Comparison of ENCODE assay signal across 8 cellular contexts in genomic region chr6:40308533-40309306, GRCh38.
A peak's percentile ranks its signal among the peaks of the same experiment; 100 is the strongest.
DNase-seq lines count a peak whose midpoint lies in the region; ATAC-seq, FAIRE-seq and TF ChIP-seq lines count a peak whose summit lies in the region.

No MANE protein-coding gene starts in this region.

- H3K4me3 ChIP-seq in NT2/D1 (ENCODE audit: insufficient read length, low read depth) (no peak overlapping the region), fibroblast of villous mesenchyme (ENCODE audit: low read depth, low read length) (no peak overlapping the region)

- no peak overlapping the region for H3K4me3 Mint-ChIP-seq in activated T-cell treated with anti-CD3 and anti-CD28 coated beads, Interleukin-2, amount 50 U/mL, for 4 hours

- H3K27me3 Mint-ChIP-seq in activated T-cell treated with anti-CD3 and anti-CD28 coated beads, Interleukin-2, amount 50 U/mL, for 4 hours (ENCODE audit: low read depth) = peaks cover 28% of the 10 kb centered on the region

- no peaks in the 10 kb centered on the region for H3K9me3 ChIP-seq in NT2/D1 (ENCODE audit: insufficient read depth, low read length)

- no peaks in the 10 kb centered on the region for H3K36me3 Mint-ChIP-seq in activated T-cell treated with anti-CD3 and anti-CD28 coated beads, Interleukin-2, amount 50 U/mL, for 4 hours (ENCODE audit: insufficient read depth)

- H3K9me3 Mint-ChIP-seq in activated T-cell treated with anti-CD3 and anti-CD28 coated beads, Interleukin-2, amount 50 U/mL, for 4 hours = peaks cover 8% of the 10 kb centered on the region

- H3K4me1 ChIP-seq in NT2/D1 (ENCODE audit: insufficient read depth, insufficient read length) = no peaks in the 10 kb centered on the region

- no peaks in the 10 kb centered on the region for H3K36me3 ChIP-seq in NT2/D1 (ENCODE audit: insufficient read depth, insufficient read length, low read length)

- no peak for ATAC-seq in activated T-cell treated with anti-CD3 and anti-CD28 coated beads, Interleukin-2, amount 50 U/mL, for 4 hours
- ATAC-seq in omental fat pad (ENCODE audit: low FRiP score) (no peak), HG02884 (IDR thresholded peaks at IDR 0.05; ENCODE audit: unreplicated experiment) (no peak)

- no peaks in the 10 kb centered on the region for H3K4me1 Mint-ChIP-seq in activated T-cell treated with anti-CD3 and anti-CD28 coated beads, Interleukin-2, amount 50 U/mL, for 4 hours (ENCODE audit: low read depth)

- DNase-seq in C1 segment of cervical spinal cord (lab: John Stamatoyannopoulos, UW) (peak in 8 of 14 donors; percentile 7 to 58 (median 20)), H54 (ENCODE audit: insufficient read length, low spot score) (peak; percentile 38), NT2/D1 (ENCODE audit: low read depth, low spot score) (peak; percentile 40), fibroblast of villous mesenchyme (ENCODE audit: low read depth) (peak; percentile 31), omental fat pad (ENCODE audit: low spot score) (peak; percentile 56), NOMO-1 treated with DMSO at 0.1 percent for 48 hours (lab: John Stamatoyannopoulos, UW; ENCODE audit: unreplicated experiment) (no peak)
- DNase-seq in activated T-cell treated with anti-CD3 and anti-CD28 coated beads, Interleukin-2, amount 50 U/mL, for 4 hours = peak; percentile 35

- no peak for FAIRE-seq in H54 (lab: Jason Lieb, UNC)

- H3K9ac ChIP-seq in NT2/D1 (ENCODE audit: insufficient read length, low read depth) = no peak overlapping the region

- no peaks in the 10 kb centered on the region for H3K27me3 ChIP-seq in NT2/D1 (ENCODE audit: insufficient read depth, insufficient read length)

- no peak for TF ChIP-seq POLR2A in H54 (IDR thresholded peaks at IDR 0.05; ENCODE audit: low read depth, low read length)

- peak; percentile 95 for TF ChIP-seq CTCF in fibroblast of villous mesenchyme (IDR thresholded peaks at IDR 0.05; ENCODE audit: insufficient read depth, low read depth, low read length)
- TF ChIP-seq CTCF in omental fat pad (IDR thresholded peaks at IDR 0.05) = peak in 2 of 3 donors; percentile 36 to 50
